Comparison of ENCODE assay signal across 9 cellular contexts in genomic region chr12:4215862-4216541, GRCh38. TPM values are rescaled to one million over a fixed set of nuclear protein-coding genes. Genes with fewer than 3 reads are reported as not detected.
A peak's percentile ranks its signal among the peaks of the same experiment; 100 is the strongest.
DNase-seq lines count a peak whose midpoint lies in the region; ATAC-seq and TF ChIP-seq lines count a peak whose summit lies in the region.
"Had no signal": no experiment of that assay in that cellular context is flagged by ENCODE, and none has a peak within 500 bp of the region (broad histone marks: within the 10 kb centered on the region; RNA-seq: fewer than 3 reads in every experiment).

No MANE protein-coding gene starts in this region.

- 80% methylated on average over 4 of the region's 4 CpGs for WGBS in psoas muscle, 3 donors

- peak overlapping the region in 6 of 7 donors; percentile 5 to 70 (median 63) for H3K4me3 Mint-ChIP-seq in CD8-positive, alpha-beta memory T cell
- peak overlapping the region; percentile 76 for H3K4me3 Mint-ChIP-seq in activated T-helper 17 cell treated with anti-CD3 and anti-CD28 coated beads, Interleukin-2, amount 50 U/mL, for 72 hours

- intact Hi-C loops in psoas muscle (cut with DNase I) = no loop called here

- H3K4me1 ChIP-seq in CD8-positive, alpha-beta memory T cell (ENCODE audit: insufficient read depth, low read length) = peaks cover 28% of the 10 kb centered on the region
- no peaks in the 10 kb centered on the region for H3K4me1 ChIP-seq in psoas muscle
- H3K4me1 ChIP-seq: suprapubic skin had no signal

- DNase-seq in CD8-positive, alpha-beta memory T cell = no peak
- DNase-seq in GF-D8 (lab: John Stamatoyannopoulos, UW) = no peak
- no peak for DNase-seq in NCI-H187 (lab: John Stamatoyannopoulos, UW)
- no peak for DNase-seq in psoas muscle
- DNase-seq in RKO (ENCODE audit: low spot score) = no peak

- POLR2A ChIA-PET in CD8-positive, alpha-beta memory T cell (lab: Charles Lee) = no interaction called here

- H3K4me1 Mint-ChIP-seq in CD8-positive, alpha-beta memory T cell = peaks cover 25 to 40% (median 37%) of the 10 kb centered on the region in 3 donors
- peaks cover 16% of the 10 kb centered on the region for H3K4me1 Mint-ChIP-seq in activated T-helper 17 cell treated with anti-CD3 and anti-CD28 coated beads, Interleukin-2, amount 50 U/mL, for 72 hours

- no peaks in the 10 kb centered on the region for H3K36me3 Mint-ChIP-seq in CD8-positive, alpha-beta memory T cell
- H3K36me3 Mint-ChIP-seq in activated T-helper 17 cell treated with anti-CD3 and anti-CD28 coated beads, Interleukin-2, amount 50 U/mL, for 72 hours (ENCODE audit: low read depth) = no peaks in the 10 kb centered on the region

- no peaks in the 10 kb centered on the region for H3K9me3 ChIP-seq in CD8-positive, alpha-beta memory T cell (ENCODE audit: low read length)
- H3K9me3 ChIP-seq in psoas muscle = no peaks in the 10 kb centered on the region
- H3K9me3 ChIP-seq: suprapubic skin had no signal

- no peaks in the 10 kb centered on the region for H3K27me3 ChIP-seq in CD8-positive, alpha-beta memory T cell (ENCODE audit: insufficient read depth, low read length, poor library complexity, severe bottlenecking)
- peaks cover 0 to 2% (median 0%) of the 10 kb centered on the region in 3 donors for H3K27me3 ChIP-seq in psoas muscle (ENCODE audit: insufficient read depth in 3 of 3, low read length in 2 of 3)

- ATAC-seq in GM19043 (IDR thresholded peaks at IDR 0.05; ENCODE audit: low read depth, unreplicated experiment) (peak; percentile 41), HG03045 (IDR thresholded peaks at IDR 0.05; ENCODE audit: unreplicated experiment) (peak; percentile 59), psoas muscle (no peak)
- peak; percentile 94 for ATAC-seq in activated T-helper 17 cell treated with anti-CD3 and anti-CD28 coated beads, Interleukin-2, amount 50 U/mL, for 72 hours (replicated peaks)

- CTCF ChIA-PET in CD8-positive, alpha-beta memory T cell (lab: Charles Lee) = interaction anchor here (0.9 to 2.9 kb wide), 8 partner anchors 11 to 72 kb away, joined by 3 to 11 read pairs (median 4); no protein-coding TSS in a partner anchor

- no peak for TF ChIP-seq CTCF in psoas muscle (IDR thresholded peaks at IDR 0.05)

- H3K27ac Mint-ChIP-seq in CD8-positive, alpha-beta memory T cell = peak overlapping the region in 7 of 8 donors; percentile 47 to 90 (median 69)
- peak overlapping the region; percentile 81 for H3K27ac Mint-ChIP-seq in activated T-helper 17 cell treated with anti-CD3 and anti-CD28 coated beads, Interleukin-2, amount 50 U/mL, for 72 hours

- no peaks in the 10 kb centered on the region for H3K9me3 Mint-ChIP-seq in CD8-positive, alpha-beta memory T cell
- no peaks in the 10 kb centered on the region for H3K9me3 Mint-ChIP-seq in activated T-helper 17 cell treated with anti-CD3 and anti-CD28 coated beads, Interleukin-2, amount 50 U/mL, for 72 hours

- no peak overlapping the region for H3K27ac ChIP-seq in CD8-positive, alpha-beta memory T cell (ENCODE audit: low read depth, low read length)
- no peak overlapping the region for H3K27ac ChIP-seq in psoas muscle
- H3K27ac ChIP-seq: suprapubic skin had no signal

- H3K27me3 Mint-ChIP-seq in CD8-positive, alpha-beta memory T cell = peaks cover 0 to 5% of the 10 kb centered on the region in 2 donors
- no peaks in the 10 kb centered on the region for H3K27me3 Mint-ChIP-seq in activated T-helper 17 cell treated with anti-CD3 and anti-CD28 coated beads, Interleukin-2, amount 50 U/mL, for 72 hours

- H3K36me3 ChIP-seq in CD8-positive, alpha-beta memory T cell (ENCODE audit: insufficient read depth, low read length) = no peaks in the 10 kb centered on the region
- no peaks in the 10 kb centered on the region for H3K36me3 ChIP-seq in psoas muscle (ENCODE audit: insufficient read depth in 1 of 2, low read depth in 1 of 2)
- H3K36me3 ChIP-seq: suprapubic skin had no signal

- peak overlapping the region; percentile 11 for H3K4me3 ChIP-seq in CD8-positive, alpha-beta memory T cell (ENCODE audit: low read length)
- no peak overlapping the region for H3K4me3 ChIP-seq in psoas muscle
- H3K4me3 ChIP-seq: suprapubic skin had no signal

RNA-seq across cellular contexts. Expression of gene CCND2, which starts 57.6 kb away (rescaled TPM):
- total RNA-seq in CD8-positive, alpha-beta memory T cell = 100 to 1,000 TPM; 784 to 792 TPM
- polyA plus RNA-seq in CD8-positive, alpha-beta memory T cell = 72.4 TPM
- total RNA-seq in activated T-helper 17 cell treated with anti-CD3 and anti-CD28 coated beads, Interleukin-2, amount 50 U/mL, for 72 hours = 100 to 1,000 TPM; 378 to 404 TPM
- 10 to 100 TPM in 1 of 4 donors, 1 to 10 TPM in 3; 3.3 to 10.1 (median 6.2) TPM for total RNA-seq in psoas muscle
- under 1 TPM; 0.31 to 0.68 (median 0.58) TPM for polyA plus RNA-seq in psoas muscle

Comparison
In these comparisons a context has a peak if more than half of its experiments do, and no peak if none do; other contexts are left out.
1. ATAC-seq: peak in GM19043 (single experiment), HG03045 (single experiment) and activated T-helper 17 cell treated with anti-CD3 and anti-CD28 coated beads, Interleukin-2, amount 50 U/mL, for 72 hours (single experiment); none in psoas muscle (0 of 4).
2. RNA of gene CCND2, which starts 57.6 kb away (total RNA-seq): 784 to 792 TPM in CD8-positive, alpha-beta memory T cell and 378 to 404 TPM in activated T-helper 17 cell treated with anti-CD3 and anti-CD28 coated beads, Interleukin-2, amount 50 U/mL, for 72 hours; 3.3 to 10.1 TPM in psoas muscle; every median in the first group is over 10 times any median in the second.